In the genomic region with DNA sequence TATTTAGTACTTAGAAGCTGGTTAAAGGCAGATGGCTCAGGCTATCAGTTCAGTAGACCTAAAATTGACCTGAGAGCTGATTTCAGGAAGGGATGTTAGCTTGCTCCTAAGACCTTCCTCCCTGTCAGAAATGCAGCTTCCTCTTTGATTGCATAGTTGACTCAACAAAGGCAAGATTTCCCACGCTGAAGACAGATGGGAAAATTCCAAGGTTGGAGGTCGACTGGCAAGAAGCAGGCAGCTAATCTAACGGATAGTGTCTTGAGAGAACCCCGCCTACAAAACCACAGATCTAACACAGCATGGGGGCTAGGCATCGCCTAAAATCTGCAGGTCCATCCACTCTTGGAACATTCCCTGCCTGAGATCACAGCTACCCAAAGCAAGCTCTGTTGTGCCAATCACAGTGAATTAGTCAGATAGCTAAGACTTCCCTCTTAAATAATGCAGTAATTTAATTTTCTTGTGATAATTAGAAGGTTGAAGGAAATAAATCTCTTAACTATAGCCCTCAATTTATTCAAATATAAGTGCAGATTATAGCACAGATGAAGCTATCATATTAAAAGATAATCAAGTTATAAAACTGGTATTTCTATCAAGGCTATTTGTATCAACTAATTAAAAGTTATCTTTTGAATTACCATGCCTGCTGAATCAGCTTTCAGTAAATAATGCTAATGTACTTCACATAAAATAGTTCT, we compare ENCODE assay signal across 22 cellular contexts.
DNase-seq lines count a peak whose midpoint lies in the region; ATAC-seq, FAIRE-seq and TF ChIP-seq lines count a peak whose summit lies in the region.
"Had no signal": no experiment of that assay in that cellular context is flagged by ENCODE, and none has a peak within 500 bp of the region (broad histone marks: within the 10 kb centered on the region; RNA-seq: fewer than 3 reads in every experiment).

No MANE protein-coding gene starts in this region.

- dilution Hi-C loops in IMR-90 (cut with HindIII; ENCODE audit: low sequenced_read_pairs, unreplicated experiment) = no loop called here

- TF ChIP-seq POLR2A in IMR-90 (IDR thresholded peaks at IDR 0.05; ENCODE audit: low read depth, low read length) = no peak

- H4K20me1 ChIP-seq in IMR-90 (ENCODE audit: insufficient read depth, low read length) = no peaks in the 10 kb centered on the region

- H2AFZ ChIP-seq in IMR-90 (replicated peaks; ENCODE audit: low read length, poor library complexity) = no peak overlapping the region

- no peaks in the 10 kb centered on the region for H3K27me3 ChIP-seq in IMR-90 (ENCODE audit: control insufficient read depth, insufficient read depth, low read length)
- H3K27me3 ChIP-seq: body of pancreas had no signal

- no peaks in the 10 kb centered on the region for H3K36me3 Mint-ChIP-seq in glutamatergic neuron (ENCODE audit: unreplicated experiment)
- H3K36me3 Mint-ChIP-seq: CD8-positive, alpha-beta T cell; natural killer cell treated with Interleukin-12 subunit alpha and Interleukin-12 subunit beta and Interleukin-15 and Interleukin-18, amount 100 ng/mL, for 72 hours had no signal

- no peak overlapping the region for H3K4me3 ChIP-seq in IMR-90 (ENCODE audit: insufficient read depth, low read depth, low read length)
- no peak overlapping the region for H3K4me3 ChIP-seq in astrocyte of the spinal cord (ENCODE audit: low read depth, low read length)
- H3K4me3 ChIP-seq: body of pancreas, lower lobe of right lung had no signal

- no peak overlapping the region for H4K91ac ChIP-seq in IMR-90 (ENCODE audit: insufficient read depth, low read depth, low read length)

- no peak for ATAC-seq in IMR-90 (ENCODE audit: low read depth)
- ATAC-seq: body of pancreas; CD8-positive, alpha-beta T cell; lower lobe of right lung; natural killer cell treated with Interleukin-12 subunit alpha and Interleukin-12 subunit beta and Interleukin-15 and Interleukin-18, amount 100 ng/mL, for 72 hours; T-helper 17 cell had no signal

- H2BK5ac ChIP-seq in IMR-90 (ENCODE audit: low read depth, low read length, poor library complexity, severe bottlenecking) = no peak overlapping the region

- H3K4me1 Mint-ChIP-seq in glutamatergic neuron (ENCODE audit: low read depth, unreplicated experiment) = peaks cover 2% of the 10 kb centered on the region

- no peak overlapping the region for H3K4me2 ChIP-seq in IMR-90 (ENCODE audit: low read depth, low read length)

- no peak overlapping the region for H3K14ac ChIP-seq in IMR-90 (replicated peaks; ENCODE audit: low read depth, low read length)

- H3K18ac ChIP-seq in IMR-90 (ENCODE audit: low read depth, low read length) = no peak overlapping the region

- intact Hi-C loops in IMR-90 (cut with micrococcal nuclease) = no loop called here

- BruUV-seq in IMR-90 (replicated peaks; lab: Mats Ljungman, UMichigan) = no TSS peak

- H3K4ac ChIP-seq in IMR-90 (ENCODE audit: low read depth, low read length) = no peak overlapping the region

- in situ Hi-C loops in IMR-90 (cut with MboI; ENCODE audit: low sequenced_read_pairs) = no loop called here
- in situ Hi-C loops in astrocyte of the spinal cord (cut with HindIII; ENCODE audit: low sequenced_read_pairs) = no loop called here

- no peaks in the 10 kb centered on the region for H3K9me3 ChIP-seq in IMR-90 (ENCODE audit: control insufficient read depth, insufficient read depth, low read length)
- H3K9me3 ChIP-seq: body of pancreas, lower lobe of right lung had no signal

- H2AK5ac ChIP-seq in IMR-90 (ENCODE audit: low read depth, low read length) = no peak overlapping the region

- no peaks in the 10 kb centered on the region for H3K36me3 ChIP-seq in IMR-90 (ENCODE audit: control insufficient read depth, insufficient read depth, low read length)
- H3K36me3 ChIP-seq: lower lobe of right lung had no signal

- no peak overlapping the region for H3K56ac ChIP-seq in IMR-90 (ENCODE audit: extremely low read depth, insufficient read depth, low read length)

- H3K9me3 Mint-ChIP-seq in glutamatergic neuron (ENCODE audit: unreplicated experiment) = no peaks in the 10 kb centered on the region
- H3K9me3 Mint-ChIP-seq: CD8-positive, alpha-beta T cell; natural killer cell treated with Interleukin-12 subunit alpha and Interleukin-12 subunit beta and Interleukin-15 and Interleukin-18, amount 100 ng/mL, for 72 hours; stimulated activated naive CD8-positive, alpha-beta T cell treated with anti-CD3 and anti-CD28 coated beads, Interleukin-15, Interleukin-2, amounts not matched to agents 100 ng/mL and 50 ng/mL, for 24 hours had no signal

- no peak overlapping the region for H2BK120ac ChIP-seq in IMR-90 (ENCODE audit: low read depth, low read length)

- H4K8ac ChIP-seq in IMR-90 (ENCODE audit: low read depth in 2 of 2, low read length in 2 of 2) = no peak overlapping the region

- TF ChIP-seq CTCF in IMR-90 (conservative IDR thresholded peaks at IDR 0.05; ENCODE audit: low read depth, low read length) (no peak), astrocyte of the spinal cord (IDR thresholded peaks at IDR 0.05; ENCODE audit: low read depth, low read length) (no peak), glutamatergic neuron (IDR thresholded peaks at IDR 0.05; ENCODE audit: partially characterized antibody, unreplicated experiment) (no peak)

- H3K23ac ChIP-seq in IMR-90 (ENCODE audit: low read depth, low read length) = no peak overlapping the region

- no peak for TF ChIP-seq RAD21 in IMR-90 (IDR thresholded peaks at IDR 0.05; ENCODE audit: low read length)

- CTCF ChIA-PET in IMR-90 (lab: Yijun Ruan, JAX) = interaction anchor here (0.6 kb wide), 1 partner anchor 844 kb away, joined by 4 read pairs; no protein-coding TSS in a partner anchor

- no peak overlapping the region for H2BK15ac ChIP-seq in IMR-90 (ENCODE audit: low read depth, low read length)

- no peaks in the 10 kb centered on the region for H3K4me1 ChIP-seq in IMR-90 (ENCODE audit: control insufficient read depth, insufficient read depth, low read length)
- H3K4me1 ChIP-seq: body of pancreas, lower lobe of right lung had no signal

- peak; percentile 29 for FAIRE-seq in A204.1 (lab: Jason Lieb, UNC)

- H3K9me1 ChIP-seq in IMR-90 (ENCODE audit: insufficient read depth, low read length) = no peaks in the 10 kb centered on the region

- H3K27me3 Mint-ChIP-seq in glutamatergic neuron (ENCODE audit: unreplicated experiment) = no peaks in the 10 kb centered on the region
- H3K27me3 Mint-ChIP-seq: natural killer cell treated with Interleukin-12 subunit alpha and Interleukin-12 subunit beta and Interleukin-15 and Interleukin-18, amount 100 ng/mL, for 72 hours had no signal

- H3K27ac Mint-ChIP-seq in glutamatergic neuron (ENCODE audit: unreplicated experiment) = peak overlapping the region; percentile 16
- H3K27ac Mint-ChIP-seq: CD8-positive, alpha-beta T cell; natural killer cell treated with Interleukin-12 subunit alpha and Interleukin-12 subunit beta and Interleukin-15 and Interleukin-18, amount 100 ng/mL, for 72 hours; stimulated activated naive CD8-positive, alpha-beta T cell treated with anti-CD3 and anti-CD28 coated beads, Interleukin-15, Interleukin-2, amounts not matched to agents 100 ng/mL and 50 ng/mL, for 24 hours; T-helper 17 cell had no signal

- no peak overlapping the region for H3K27ac ChIP-seq in IMR-90 (ENCODE audit: insufficient read depth, low read length)
- H3K27ac ChIP-seq: body of pancreas, lower lobe of right lung had no signal

- H4K5ac ChIP-seq in IMR-90 (ENCODE audit: low read depth, low read length) = no peak overlapping the region

- no peak overlapping the region for H3K9ac ChIP-seq in IMR-90 (ENCODE audit: low read depth, low read length)

- H3K4me3 Mint-ChIP-seq in glutamatergic neuron (ENCODE audit: unreplicated experiment) = no peak overlapping the region
- H3K4me3 Mint-ChIP-seq: CD8-positive, alpha-beta T cell; natural killer cell treated with Interleukin-12 subunit alpha and Interleukin-12 subunit beta and Interleukin-15 and Interleukin-18, amount 100 ng/mL, for 72 hours; stimulated activated naive CD8-positive, alpha-beta T cell treated with anti-CD3 and anti-CD28 coated beads, Interleukin-15, Interleukin-2, amounts not matched to agents 100 ng/mL and 50 ng/mL, for 24 hours; T-helper 17 cell had no signal

- POLR2A ChIA-PET in IMR-90 (lab: Charles Lee; ENCODE audit: unreplicated experiment) = no interaction called here

- H2BK20ac ChIP-seq in IMR-90 (ENCODE audit: low read depth, low read length) = no peak overlapping the region

- H2AK9ac ChIP-seq in IMR-90 (replicated peaks; ENCODE audit: low read depth, low read length, poor library complexity) = no peak overlapping the region

- no peaks in the 10 kb centered on the region for H3K79me1 ChIP-seq in IMR-90 (ENCODE audit: low read depth in 1 of 2, low read length in 2 of 2)

- peak; percentile 18 for DNase-seq in IMR-90
- peak; percentile 12 for DNase-seq in astrocyte of the spinal cord (ENCODE audit: low read depth, low spot score)
- no peak for DNase-seq in glutamatergic neuron
- DNase-seq in HK-2 (ENCODE audit: unreplicated experiment) = no peak
- no peak for DNase-seq in stimulated activated CD4-positive, alpha-beta T cell treated with anti-CD3 and anti-CD28 coated beads, Interleukin-4, amount 100 ng/mL, for 24 hours
- DNase-seq in NCI-H2107 treated with DMSO at 0.1 percent for 48 hours (lab: John Stamatoyannopoulos, UW; ENCODE audit: unreplicated experiment) = no peak
- no peak for DNase-seq in T-helper 2 cell
- DNase-seq: activated naive CD4-positive, alpha-beta T cell; body of pancreas; CD8-positive, alpha-beta T cell; DND-41; effector CD8-positive, alpha-beta T cell; foreskin melanocyte; lower lobe of right lung; NCI-H1417 treated with DMSO at 0.1 percent for 48 hours; NCI-H345; NK-92 treated with Interleukin-12 subunit alpha and Interleukin-12 subunit beta, amount 100 ng/mL, for 24 hours; Right ventricle myocardium superior; T-helper 17 cell had no signal

- 20% methylated on average over 1 of the region's 5 CpGs; no CpG with 5 or more reads in 1 of the 2 experiments for WGBS in IMR-90 (ENCODE audit: extremely low coverage in 2 of 2, insufficient read length in 1 of 2), 2 experiments

TF ChIP-seq in IMR-90, 13 proteins besides CTCF, POLR2A, EP300 and RAD21:
- no peak for TF ChIP-seq CEBPB (IDR thresholded peaks at IDR 0.05; ENCODE audit: low read depth, low read length)
- TF ChIP-seq RCOR1 (IDR thresholded peaks at IDR 0.05; ENCODE audit: insufficient replicate concordance, low read length) = no peak
- TF ChIP-seq ELK1 (IDR thresholded peaks at IDR 0.05; ENCODE audit: borderline replicate concordance, low read depth, low read length) = no peak
- no peak for TF ChIP-seq FOS (IDR thresholded peaks at IDR 0.05; ENCODE audit: low read depth, low read length)
- no peak for TF ChIP-seq RFX5 (IDR thresholded peaks at IDR 0.05; ENCODE audit: low read depth, low read length)

Comparison
In these comparisons a context has a peak if more than half of its experiments do, and no peak if none do; other contexts are left out.
1. DNase-seq: peak in IMR-90 (single experiment) and astrocyte of the spinal cord (single experiment); none in glutamatergic neuron (single experiment), HK-2 (single experiment), stimulated activated CD4-positive, alpha-beta T cell treated with anti-CD3 and anti-CD28 coated beads, Interleukin-4, amount 100 ng/mL, for 24 hours (single experiment), NCI-H2107 treated with DMSO at 0.1 percent for 48 hours (single experiment) and T-helper 2 cell (0 of 5).